Comparison of ENCODE assay signal across 7 cellular contexts in genomic region chr11:17668166-17668565, GRCh38. TPM values are rescaled to one million over a fixed set of nuclear protein-coding genes. Genes with fewer than 3 reads are reported as not detected.
"Had no signal": no experiment of that assay in that cellular context is flagged by ENCODE, and none has a peak within 500 bp of the region (broad histone marks: within the 10 kb centered on the region; RNA-seq: fewer than 3 reads in every experiment).

No MANE protein-coding gene starts in this region.

- DNase-seq: IMR-90 had no signal

- H3K4me3 Mint-ChIP-seq: IgD-negative memory B cell had no signal

- H3K4me3 ChIP-seq: K562 had no signal

- H3K27ac ChIP-seq: HL-60 had no signal

- H3K36me3 Mint-ChIP-seq: IgD-negative memory B cell had no signal

- ATAC-seq: HepG2, K562 had no signal

- H3K27ac Mint-ChIP-seq: IgD-negative memory B cell had no signal

RNA-seq across cellular contexts. Expression of gene MYOD1, which starts 51.2 kb away (rescaled TPM):
- total RNA-seq: HepG2, HT-29, HT1080, IMR-90, K562 had no signal
- polyA plus RNA-seq: HepG2, IgD-negative memory B cell, IMR-90, K562 had no signal
